In the genomic region with DNA sequence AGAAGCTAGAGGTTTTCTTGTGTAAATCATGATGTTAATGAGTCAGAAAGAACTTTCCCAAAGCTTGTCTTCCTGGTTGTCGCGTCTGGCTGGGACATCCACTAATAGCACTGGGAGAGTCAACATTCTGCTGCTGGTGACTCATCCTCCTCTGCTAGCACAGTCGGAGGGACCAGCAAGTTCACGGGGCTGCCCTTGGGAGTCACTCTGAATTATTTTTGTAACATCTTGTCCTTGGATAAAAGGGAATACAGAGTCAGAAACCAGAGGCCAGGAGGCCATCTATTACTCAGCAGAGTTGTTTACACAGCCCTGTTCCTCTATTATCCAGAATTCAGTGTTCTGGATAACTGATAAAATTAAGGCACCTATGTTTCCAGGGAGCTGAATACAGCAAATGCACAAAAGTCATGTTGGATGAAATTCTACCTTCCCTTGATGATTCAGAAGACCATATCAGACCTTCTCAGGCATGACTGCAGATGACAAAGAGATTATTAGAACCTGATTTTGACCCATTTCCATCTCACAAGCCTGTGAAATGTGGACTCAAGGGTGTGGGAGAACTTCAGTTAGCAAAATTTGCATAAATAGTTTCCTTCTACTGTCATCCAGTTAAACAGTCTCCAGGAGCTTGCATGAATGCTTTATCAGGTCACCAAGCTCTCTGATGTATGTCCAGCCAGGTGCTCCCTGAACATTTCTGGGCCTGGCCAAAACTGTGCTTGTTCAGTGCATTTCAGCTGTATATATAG, we compare ENCODE assay signal across 8 cellular contexts.
A peak's percentile ranks its signal among the peaks of the same experiment; 100 is the strongest.
DNase-seq lines count a peak whose midpoint lies in the region; ATAC-seq and TF ChIP-seq lines count a peak whose summit lies in the region.

No MANE protein-coding gene starts in this region.

- H3K9me3 ChIP-seq in HUES6 (ENCODE audit: control insufficient read depth, insufficient read depth, low read depth, low read length) (no peaks in the 10 kb centered on the region), T-helper 17 cell (ENCODE audit: control insufficient read depth, low read length, poor library complexity, severe bottlenecking) (no peaks in the 10 kb centered on the region), transverse colon (no peaks in the 10 kb centered on the region)

- H3K9ac ChIP-seq in HUES6 (ENCODE audit: low read length): peak overlapping the region; percentile 53

- H3K27ac Mint-ChIP-seq in T-helper 17 cell: peak overlapping the region; percentile 39

- 4% methylated on average over 4 of the region's 4 CpGs; no CpG with 5 or more reads in 1 of the 2 donors for WGBS in transverse colon (ENCODE audit: low coverage in 1 of 2), 2 donors

- H3K27me3 ChIP-seq in HUES6 (ENCODE audit: control insufficient read depth, insufficient read depth, low read length) (no peaks in the 10 kb centered on the region), transverse colon (no peaks in the 10 kb centered on the region)

- H3K27me3 Mint-ChIP-seq in T-helper 17 cell: no peaks in the 10 kb centered on the region

- H3K4me1 ChIP-seq in HUES6 (ENCODE audit: control insufficient read depth, insufficient read depth, low read length) (peaks cover 49% of the 10 kb centered on the region), transverse colon (peaks cover 22 to 55% (median 30%) of the 10 kb centered on the region in 4 donors)

- peak; percentile 18 for TF ChIP-seq EP300 in transverse colon (IDR thresholded peaks at IDR 0.05; ENCODE audit: low read depth)

- peaks cover 77% of the 10 kb centered on the region for H3K4me1 Mint-ChIP-seq in T-helper 17 cell

- TF ChIP-seq POLR2A in transverse colon (IDR thresholded peaks at IDR 0.05): no peak

- intact Hi-C loops in transverse colon (cut with DNase I; ENCODE audit: low total_unique reads): loop anchor here (10.0 kb wide), 1 partner anchor 67 kb away; a partner anchor contains a TSS

- no peak overlapping the region for H3K4me3 Mint-ChIP-seq in T-helper 17 cell

- in situ Hi-C loops in transverse colon (cut with MboI; ENCODE audit: low pct_ligation_motif_present in 1 of 4, low pct_unique_long_range_greater_than_20kb in 1 of 4, low sequenced_read_pairs in 3 of 4): no loop called here

- peaks cover 5% of the 10 kb centered on the region for H3K36me3 Mint-ChIP-seq in T-helper 17 cell (ENCODE audit: low read depth)

- no peak for TF ChIP-seq CTCF in epithelial cell of esophagus (IDR thresholded peaks at IDR 0.05; ENCODE audit: insufficient read depth, low read depth, low read length, missing control alignments)
- TF ChIP-seq CTCF in transverse colon (IDR thresholded peaks at IDR 0.05): no peak

- H3K36me3 ChIP-seq in HUES6 (ENCODE audit: control insufficient read depth, insufficient read depth, low read length) (no peaks in the 10 kb centered on the region), transverse colon (no peaks in the 10 kb centered on the region)

- peak; percentile 63 for ATAC-seq in GM21723 (IDR thresholded peaks at IDR 0.05; ENCODE audit: unreplicated experiment)
- peak; percentile 69 for ATAC-seq in T-helper 17 cell

- DNase-seq in NCI-H748 (lab: John Stamatoyannopoulos, UW; ENCODE audit: unreplicated experiment) (peak; percentile 22), NCI-H748 treated with DMSO at 0.1 percent for 48 hours (lab: John Stamatoyannopoulos, UW) (no peak), T-helper 17 cell (no peak), epithelial cell of esophagus (ENCODE audit: low read depth) (peak; percentile 95), mucosa of gallbladder (ENCODE audit: low spot score) (peak; percentile 88), transverse colon (peak; percentile 82)

- H3K27ac ChIP-seq in HUES6 (ENCODE audit: low read depth, low read length) (peak overlapping the region; percentile 90; the same call in 1 of the 2 replicates), transverse colon (peak overlapping the region; percentile 78 to 87 (median 80))

- H3K4me3 ChIP-seq in HUES6 (ENCODE audit: low read depth, low read length) (peak overlapping the region; percentile 25; the same call in 1 of the 2 replicates), epithelial cell of esophagus (ENCODE audit: low read length) (no peak overlapping the region), transverse colon (no peak overlapping the region)

Comparison
In these comparisons a context has a peak if more than half of its experiments do, and no peak if none do; other contexts are left out.
1. DNase-seq: peak in NCI-H748 (single experiment), epithelial cell of esophagus (single experiment), mucosa of gallbladder (single experiment) and transverse colon (single experiment); none in NCI-H748 treated with DMSO at 0.1 percent for 48 hours (single experiment) and T-helper 17 cell (0 of 3).